ENCODE assay signal across 20 cellular contexts in genomic region chr5:14309864-14310531, GRCh38.
DNase-seq lines count a peak whose midpoint lies in the region; ATAC-seq and TF ChIP-seq lines count a peak whose summit lies in the region.
"Had no signal": no experiment of that assay in that cellular context is flagged by ENCODE, and none has a peak within 500 bp of the region (broad histone marks: within the 10 kb centered on the region; RNA-seq: fewer than 3 reads in every experiment).

No MANE protein-coding gene starts in this region.

- H2AFZ ChIP-seq in trophoblast cell (ENCODE audit: insufficient read depth, low read length, poor library complexity), result no peak overlapping the region
- H2AFZ ChIP-seq in SK-N-SH (ENCODE audit: low read depth), result no peak overlapping the region

- H3K36me3 ChIP-seq in body of pancreas (replicated peaks in 1 of 2; ENCODE audit: insufficient read depth in 1 of 2, low read depth in 2 of 2), result no peaks in the 10 kb centered on the region
- peaks cover 58% of the 10 kb centered on the region for H3K36me3 ChIP-seq in lower lobe of right lung
- peaks cover 16 to 42% of the 10 kb centered on the region in 2 experiments for H3K36me3 ChIP-seq in trophoblast cell (ENCODE audit: control insufficient read depth in 1 of 2, insufficient read depth in 2 of 2, low read length in 2 of 2)
- H3K36me3 ChIP-seq in SK-N-SH (replicated peaks in 1 of 2; ENCODE audit: control insufficient read depth in 1 of 2, insufficient read depth in 2 of 2, low read length in 1 of 2), result peaks cover 48 to 74% of the 10 kb centered on the region in 2 experiments
- H3K36me3 ChIP-seq in CD4-positive, alpha-beta memory T cell (ENCODE audit: insufficient read depth, low read length), result no peaks in the 10 kb centered on the region

- H4K20me1 ChIP-seq in SK-N-SH (ENCODE audit: insufficient read depth), result peaks cover 58% of the 10 kb centered on the region

- no peak overlapping the region for H2BK5ac ChIP-seq in trophoblast cell (ENCODE audit: low read depth, low read length, poor library complexity)

- TF ChIP-seq CTCF in body of pancreas (IDR thresholded peaks at IDR 0.05) (no peak), lower lobe of right lung (IDR thresholded peaks at IDR 0.05) (no peak), SK-N-SH (IDR thresholded peaks at IDR 0.05) (no peak)

- no peak overlapping the region for H4K8ac ChIP-seq in trophoblast cell (ENCODE audit: low read depth, low read length)

- H3K27ac Mint-ChIP-seq in CD4-positive, alpha-beta memory T cell, result no peak overlapping the region

- intact Hi-C loops in body of pancreas (cut with DNase I) (no loop called here), lower lobe of right lung (cut with DNase I) (no loop called here)
- intact Hi-C loops in CD4-positive, alpha-beta memory T cell (cut with micrococcal nuclease), result no loop called here

- no peak overlapping the region for H3K9ac ChIP-seq in trophoblast cell (ENCODE audit: low read length)
- no peak overlapping the region for H3K9ac ChIP-seq in SK-N-SH

- peaks cover 0 to 4% of the 10 kb centered on the region in 2 donors for H3K27me3 Mint-ChIP-seq in CD4-positive, alpha-beta memory T cell

- TF ChIP-seq EP300 in SK-N-SH (IDR thresholded peaks at IDR 0.05; ENCODE audit: borderline replicate concordance in 1 of 2, low read depth in 1 of 2, low read length in 1 of 2), result no peak

- no peaks in the 10 kb centered on the region for H3K27me3 ChIP-seq in body of pancreas
- H3K27me3 ChIP-seq in lower lobe of right lung (ENCODE audit: low read depth), result no peaks in the 10 kb centered on the region
- H3K27me3 ChIP-seq in trophoblast cell (ENCODE audit: insufficient read depth, low read length), result no peaks in the 10 kb centered on the region
- no peaks in the 10 kb centered on the region for H3K27me3 ChIP-seq in SK-N-SH (ENCODE audit: insufficient read depth)
- no peaks in the 10 kb centered on the region for H3K27me3 ChIP-seq in CD4-positive, alpha-beta memory T cell (ENCODE audit: insufficient read depth, low read length)

- no peaks in the 10 kb centered on the region for H3K79me1 ChIP-seq in trophoblast cell (ENCODE audit: low read length)

- H3K36me3 Mint-ChIP-seq in CD4-positive, alpha-beta memory T cell, result peaks cover 0 to 3% of the 10 kb centered on the region in 2 donors

- H4K12ac ChIP-seq in trophoblast cell (ENCODE audit: low read depth, low read length), result no peak overlapping the region

- H3K4me1 ChIP-seq in body of pancreas (peaks cover 33% of the 10 kb centered on the region), lower lobe of right lung (peaks cover 4% of the 10 kb centered on the region), trophoblast cell (ENCODE audit: control insufficient read depth in 1 of 2, insufficient read depth in 2 of 2, low read length in 2 of 2) (no peaks in the 10 kb centered on the region), SK-N-SH (ENCODE audit: control insufficient read depth in 1 of 2, insufficient read depth in 2 of 2, low read depth in 1 of 2, low read length in 1 of 2) (peaks cover 0 to 2% of the 10 kb centered on the region in 2 experiments; a peak in 2 of 4 replicates)
- H3K4me1 ChIP-seq in CD4-positive, alpha-beta memory T cell (ENCODE audit: insufficient read depth, low read length), result no peaks in the 10 kb centered on the region

- H3K23ac ChIP-seq in trophoblast cell (ENCODE audit: low read length), result no peak overlapping the region

- 32 to 33% methylated on average over 8 of the region's 8 CpGs for WGBS in body of pancreas, 2 donors
- no CpG with 5 or more reads among the region's 8 CpGs for WGBS in trophoblast cell (ENCODE audit: extremely low coverage, insufficient coverage, insufficient read length)
- 94% methylated on average over 7 of the region's 8 CpGs for WGBS in SK-N-SH (ENCODE audit: low lambda C conversion rate)

- no peak overlapping the region for H3K4ac ChIP-seq in trophoblast cell (ENCODE audit: low read depth, low read length)

- POLR2A ChIA-PET in SK-N-SH (lab: Yijun Ruan, JAX), result no interaction called here
- POLR2A ChIA-PET in CD4-positive, alpha-beta memory T cell (lab: Charles Lee; ENCODE audit: partially characterized antibody), result no interaction called here

- no peaks in the 10 kb centered on the region for H3K4me1 Mint-ChIP-seq in CD4-positive, alpha-beta memory T cell

- ATAC-seq in body of pancreas (peak; percentile 73), lower lobe of right lung (peak; percentile 62 to 84)
- ATAC-seq: HepG2, K562, PC-3 had no signal

- no peak for TF ChIP-seq RAD21 in SK-N-SH (IDR thresholded peaks at IDR 0.05; ENCODE audit: low read length)

- H3K9me3 Mint-ChIP-seq in CD4-positive, alpha-beta memory T cell, result peaks cover 0 to 6% (median 2%) of the 10 kb centered on the region in 8 donors

- no peak overlapping the region for H2AK5ac ChIP-seq in trophoblast cell (ENCODE audit: low read length)

- CTCF ChIA-PET in SK-N-SH (lab: Yijun Ruan, JAX), result no interaction called here
- CTCF ChIA-PET in CD4-positive, alpha-beta memory T cell (lab: Charles Lee; ENCODE audit: partially characterized antibody), result no interaction called here

- H3K79me2 ChIP-seq in trophoblast cell (ENCODE audit: control insufficient read depth, insufficient read depth, low read length, poor library complexity) (no peaks in the 10 kb centered on the region), SK-N-SH (ENCODE audit: insufficient read depth) (peaks cover 98% of the 10 kb centered on the region)

- H3K27ac ChIP-seq in body of pancreas, result peak overlapping the region in 2 of 4 donors; percentile 17 to 27
- H3K27ac ChIP-seq in lower lobe of right lung, result no peak overlapping the region
- no peak overlapping the region for H3K27ac ChIP-seq in trophoblast cell (ENCODE audit: low read depth, low read length)
- no peak overlapping the region for H3K27ac ChIP-seq in SK-N-SH (ENCODE audit: low read depth in 2 of 2, low read length in 1 of 2)
- no peak overlapping the region for H3K27ac ChIP-seq in CD4-positive, alpha-beta memory T cell (ENCODE audit: low read depth, low read length)
- H3K27ac ChIP-seq: C4-2B, HL-60 had no signal

- H2BK12ac ChIP-seq in trophoblast cell (ENCODE audit: low read length), result no peak overlapping the region

- no peak for TF ChIP-seq POLR2A in body of pancreas (IDR thresholded peaks at IDR 0.05)

- no peak overlapping the region for H3K4me3 Mint-ChIP-seq in CD4-positive, alpha-beta memory T cell

- H3K4me2 ChIP-seq in trophoblast cell (ENCODE audit: low read length) (no peak overlapping the region), SK-N-SH (no peak overlapping the region)

- H3K18ac ChIP-seq in trophoblast cell (ENCODE audit: low read length), result peak overlapping the region; percentile 33

- no peak overlapping the region for H4K91ac ChIP-seq in trophoblast cell (ENCODE audit: low read depth, low read length)

- no peaks in the 10 kb centered on the region for H3K9me3 ChIP-seq in body of pancreas
- H3K9me3 ChIP-seq in lower lobe of right lung, result no peaks in the 10 kb centered on the region
- H3K9me3 ChIP-seq in trophoblast cell (ENCODE audit: insufficient read depth, low read depth, low read length), result no peaks in the 10 kb centered on the region
- H3K9me3 ChIP-seq in SK-N-SH, result no peaks in the 10 kb centered on the region
- H3K9me3 ChIP-seq in CD4-positive, alpha-beta memory T cell (ENCODE audit: control insufficient read depth in 1 of 2, low read length in 2 of 2), result no peaks in the 10 kb centered on the region

- H3K4me3 ChIP-seq in body of pancreas (no peak overlapping the region), lower lobe of right lung (no peak overlapping the region), trophoblast cell (ENCODE audit: low read depth, low read length) (peak overlapping the region; percentile 34), SK-N-SH (ENCODE audit: low read depth in 2 of 2, low read length in 1 of 2) (no peak overlapping the region)
- H3K4me3 ChIP-seq in CD4-positive, alpha-beta memory T cell (ENCODE audit: low read length in 2 of 2), result no peak overlapping the region
- H3K4me3 ChIP-seq: K562 had no signal

- no peaks in the 10 kb centered on the region for H3K9me2 ChIP-seq in SK-N-SH

- H3K14ac ChIP-seq in trophoblast cell (ENCODE audit: low read length), result no peak overlapping the region

- H3F3A ChIP-seq in SK-N-SH (replicated peaks; ENCODE audit: insufficient read depth), result peaks cover 14% of the 10 kb centered on the region

- peak; percentile 65 for DNase-seq in G401 (ENCODE audit: low spot score)
- peak; percentile 31 to 76 (median 54) for DNase-seq in body of pancreas
- no peak for DNase-seq in lower lobe of right lung
- DNase-seq in trophoblast cell, result no peak
- no peak for DNase-seq in occipital lobe (lab: John Stamatoyannopoulos, UW)
- no peak for DNase-seq in retina
- DNase-seq in SK-N-SH, result no peak
- DNase-seq in CD4-positive, alpha-beta memory T cell, result no peak
- DNase-seq: GDM1, MM.1S, NCI-H1048, NCI-H1417 treated with DMSO at 0.1 percent for 48 hours, NCI-H187, NCI-H526, PC-3, SHP77 had no signal

- no peak overlapping the region for H2BK120ac ChIP-seq in trophoblast cell (ENCODE audit: insufficient read depth, low read length, poor library complexity)

- in situ Hi-C loops in G401 (cut with HindIII; ENCODE audit: low sequenced_read_pairs), result no loop called here

TF ChIP-seq in SK-N-SH, 30 proteins besides CTCF, POLR2A, EP300 and RAD21 (continues in another document):
- TF ChIP-seq NRF1 (IDR thresholded peaks at IDR 0.05; ENCODE audit: low read depth, low read length), result no peak
- TF ChIP-seq PBX3 (IDR thresholded peaks at IDR 0.05), result no peak
- no peak for TF ChIP-seq FOSL2 (IDR thresholded peaks at IDR 0.05; ENCODE audit: borderline replicate concordance, low read depth)
- no peak for TF ChIP-seq MEF2A (IDR thresholded peaks at IDR 0.05; ENCODE audit: borderline replicate concordance, low read depth)
- no peak for TF ChIP-seq TEAD4 (IDR thresholded peaks at IDR 0.05; ENCODE audit: borderline replicate concordance, insufficient read depth)
- TF ChIP-seq SIN3A (IDR thresholded peaks at IDR 0.05; ENCODE audit: borderline replicate concordance, low read depth, low read length), result no peak
- TF ChIP-seq YY1 (IDR thresholded peaks at IDR 0.05; ENCODE audit: low read depth), result no peak
- TF ChIP-seq SMC3 (IDR thresholded peaks at IDR 0.05; ENCODE audit: low read depth, low read length), result no peak
- no peak for TF ChIP-seq GATA2 (CRISPR knock-in tag; IDR thresholded peaks at IDR 0.05)
- no peak for TF ChIP-seq MAX (IDR thresholded peaks at IDR 0.05; ENCODE audit: low read depth)

Comparison
In these comparisons a context has a peak if more than half of its experiments do, and no peak if none do; other contexts are left out.
1. DNase-seq: peak in G401 (single experiment) and body of pancreas (4 of 4); none in lower lobe of right lung (single experiment), trophoblast cell (0 of 2), occipital lobe (single experiment), retina (single experiment), SK-N-SH (single experiment) and CD4-positive, alpha-beta memory T cell (0 of 5).